In the genomic region with DNA sequence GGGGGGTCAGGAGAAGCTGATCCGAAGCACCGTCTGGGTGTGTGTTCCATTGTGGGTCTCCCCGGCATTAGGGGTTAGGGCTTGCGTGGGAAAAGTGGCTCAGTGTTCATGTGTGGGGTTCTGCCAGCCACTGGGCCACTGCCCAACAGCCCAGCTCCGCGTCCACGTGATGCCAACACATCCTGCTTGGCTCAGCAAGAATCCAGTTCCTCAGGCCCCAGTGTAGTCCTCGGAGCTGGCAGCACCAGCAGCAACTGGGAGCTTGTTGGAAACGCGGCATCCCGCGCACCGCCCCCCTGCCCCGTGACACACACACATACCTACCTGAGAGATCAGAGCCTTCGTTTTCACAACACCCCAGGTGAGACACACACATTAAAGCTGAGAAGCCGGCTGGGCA, we compare ENCODE assay signal across 24 cellular contexts. TPM values are rescaled to one million over a fixed set of nuclear protein-coding genes. Genes with fewer than 3 reads are reported as not detected.
DNase-seq lines count a peak whose midpoint lies in the region; ATAC-seq and TF ChIP-seq lines count a peak whose summit lies in the region.
"Had no signal": no experiment of that assay in that cellular context is flagged by ENCODE, and none has a peak within 500 bp of the region (broad histone marks: within the 10 kb centered on the region; RNA-seq: fewer than 3 reads in every experiment).

No MANE protein-coding gene starts in this region.

- WGBS in heart right ventricle, 2 donors = 82 to 86% methylated on average over 16 of the region's 16 CpGs

- ATAC-seq in Right ventricle myocardium superior (ENCODE audit: poor library complexity) = peak; percentile 74
- ATAC-seq in heart right ventricle = peak in 7 of 8 donors; percentile 38 to 60 (median 53)
- no peak for ATAC-seq in stimulated activated naive CD8-positive, alpha-beta T cell treated with anti-CD3 and anti-CD28 coated beads, Interleukin-15, amount 100 ng/mL, for 72 hours
- ATAC-seq: activated CD4-positive, CD25-positive, alpha-beta regulatory T cell treated with anti-CD3 and anti-CD28 coated beads, Interleukin-2, amount 50 U/mL, for 24 hours had no signal

- H3K9me3 Mint-ChIP-seq in stimulated activated naive CD8-positive, alpha-beta T cell treated with anti-CD3 and anti-CD28 coated beads, Interleukin-15, amount 100 ng/mL, for 72 hours = no peaks in the 10 kb centered on the region
- H3K9me3 Mint-ChIP-seq: activated T-helper 1 cell treated with anti-CD3 and anti-CD28 coated beads, Interleukin-12 subunit alpha, Interleukin-12 subunit beta, Interleukin-2, Interleukin-4 antibody, amounts not matched to agents 30 ng/mL and 10 ng/mL and 1 ng/mL, durations not matched to agents 14 hours and 24 hours and 36 hours had no signal

- no peaks in the 10 kb centered on the region for H3K9me3 ChIP-seq in heart right ventricle
- H3K9me3 ChIP-seq: neutrophil, SJSA1 had no signal

- TF ChIP-seq CTCF in heart right ventricle (IDR thresholded peaks at IDR 0.05) = no peak

- H3K4me3 ChIP-seq in heart right ventricle = no peak overlapping the region
- H3K4me3 ChIP-seq: SJSA1 had no signal

- intact Hi-C loops in Right ventricle myocardium superior (cut with DNase I) = loop anchor here (5.0 to 10.0 kb wide), 2 partner anchors 105 to 227 kb away; no protein-coding TSS in a partner anchor
- intact Hi-C loops in cardiac septum (cut with DNase I) = loop anchor here (2.0 to 10.0 kb wide), 4 partner anchors 39 to 415 kb away; no protein-coding TSS in a partner anchor
- intact Hi-C loops in heart right ventricle (cut with DNase I) = loop anchor here (2.0 to 10.0 kb wide), 14 partner anchors 39 to 418 kb away; partner anchors contain the start of gene KSR1 (in 1 of the 10)

- peaks cover 13% of the 10 kb centered on the region for H3K4me1 Mint-ChIP-seq in stimulated activated naive CD8-positive, alpha-beta T cell treated with anti-CD3 and anti-CD28 coated beads, Interleukin-15, amount 100 ng/mL, for 72 hours

- H3K27me3 Mint-ChIP-seq in stimulated activated naive CD8-positive, alpha-beta T cell treated with anti-CD3 and anti-CD28 coated beads, Interleukin-15, amount 100 ng/mL, for 72 hours = peaks cover 15% of the 10 kb centered on the region

- peaks cover 0 to 33% (median 0%) of the 10 kb centered on the region in 9 donors for H3K36me3 ChIP-seq in heart right ventricle
- H3K36me3 ChIP-seq: brain microvascular endothelial cell, SJSA1 had no signal

- peak overlapping the region in 1 of 10 donors; percentile 14 for H3K27ac ChIP-seq in heart right ventricle
- H3K27ac ChIP-seq: brain microvascular endothelial cell, neutrophil, SJSA1 had no signal

- peak; percentile 77 for DNase-seq in Right ventricle myocardium superior
- DNase-seq in cardiac septum (ENCODE audit: low spot score) = no peak
- peak in 1 of 2 donors; percentile 46 for DNase-seq in heart right ventricle
- peak; percentile 48 for DNase-seq in pons (ENCODE audit: low spot score)
- DNase-seq in stimulated activated naive CD8-positive, alpha-beta T cell treated with anti-CD3 and anti-CD28 coated beads, Interleukin-15, amount 100 ng/mL, for 72 hours = no peak
- no peak for DNase-seq in kidney glomerular epithelial cell (lab: John Stamatoyannopoulos, UW)
- DNase-seq in stimulated activated CD8-positive, alpha-beta memory T cell treated with anti-CD3 and anti-CD28 coated beads, Interleukin-4, amount 100 ng/mL, for 48 hours = no peak
- no peak for DNase-seq in NCI-H2107 treated with DMSO at 0.1 percent for 48 hours (lab: John Stamatoyannopoulos, UW; ENCODE audit: unreplicated experiment)
- DNase-seq: brain microvascular endothelial cell; DMS 273 treated with DMSO at 0.1 percent for 48 hours; GF-D8; HCEC 1CT; left colon; NCI-H1417 treated with DMSO at 0.1 percent for 48 hours; NCI-H2171; NCI-H69; OCI-M1; stimulated activated CD4-positive, alpha-beta T cell treated with anti-CD3 and anti-CD28 coated beads, Interleukin-1b, Interleukin-23, amount 100 ng/mL, for 48 hours; stimulated activated naive CD4-positive, alpha-beta T cell treated with Interleukin-2 at 50 U/mL for 16 hours had no signal

- no peak overlapping the region for H3K4me3 Mint-ChIP-seq in stimulated activated naive CD8-positive, alpha-beta T cell treated with anti-CD3 and anti-CD28 coated beads, Interleukin-15, amount 100 ng/mL, for 72 hours
- H3K4me3 Mint-ChIP-seq: activated naive CD8-positive, alpha-beta T cell; activated T-helper 1 cell treated with anti-CD3 and anti-CD28 coated beads, Interleukin-12 subunit alpha, Interleukin-12 subunit beta, Interleukin-2, Interleukin-4 antibody, amounts not matched to agents 30 ng/mL and 10 ng/mL and 1 ng/mL, durations not matched to agents 14 hours and 24 hours and 36 hours had no signal

- H3K27me3 ChIP-seq in heart right ventricle = peaks cover 0 to 2% (median 0%) of the 10 kb centered on the region in 7 donors
- H3K27me3 ChIP-seq: brain microvascular endothelial cell, neutrophil, SJSA1 had no signal

- H3K4me1 ChIP-seq in heart right ventricle = peaks cover 0 to 27% (median 5%) of the 10 kb centered on the region in 9 donors
- H3K4me1 ChIP-seq: SJSA1 had no signal

- no peak overlapping the region for H3K27ac Mint-ChIP-seq in stimulated activated naive CD8-positive, alpha-beta T cell treated with anti-CD3 and anti-CD28 coated beads, Interleukin-15, amount 100 ng/mL, for 72 hours
- H3K27ac Mint-ChIP-seq: activated naive CD8-positive, alpha-beta T cell; activated T-helper 1 cell treated with anti-CD3 and anti-CD28 coated beads, Interleukin-12 subunit alpha, Interleukin-12 subunit beta, Interleukin-2, Interleukin-4 antibody, amounts not matched to agents 30 ng/mL and 10 ng/mL and 1 ng/mL, durations not matched to agents 14 hours and 24 hours and 36 hours had no signal

RNA-seq across cellular contexts. Expression of gene LGALS9, which starts 18.9 kb away (rescaled TPM):
- 17.0 TPM for total RNA-seq in Right ventricle myocardium superior
- total RNA-seq in cardiac septum = 20.1 TPM
- 10 to 100 TPM in 9 of 10 donors, 1 to 10 TPM in 1; 7.5 to 79.1 (median 16.2) TPM for total RNA-seq in heart right ventricle
- 10 to 100 TPM; 18.8 to 30.2 TPM for polyA plus RNA-seq in heart right ventricle

Comparison
In these comparisons a context has a peak if more than half of its experiments do, and no peak if none do; other contexts are left out.
1. DNase-seq: peak in Right ventricle myocardium superior (single experiment) and pons (single experiment); none in cardiac septum (single experiment), stimulated activated naive CD8-positive, alpha-beta T cell treated with anti-CD3 and anti-CD28 coated beads, Interleukin-15, amount 100 ng/mL, for 72 hours (0 of 2), kidney glomerular epithelial cell (single experiment), stimulated activated CD8-positive, alpha-beta memory T cell treated with anti-CD3 and anti-CD28 coated beads, Interleukin-4, amount 100 ng/mL, for 48 hours (single experiment) and NCI-H2107 treated with DMSO at 0.1 percent for 48 hours (single experiment).